Comparison of ENCODE assay signal across 1 cellular context in the genomic region with DNA sequence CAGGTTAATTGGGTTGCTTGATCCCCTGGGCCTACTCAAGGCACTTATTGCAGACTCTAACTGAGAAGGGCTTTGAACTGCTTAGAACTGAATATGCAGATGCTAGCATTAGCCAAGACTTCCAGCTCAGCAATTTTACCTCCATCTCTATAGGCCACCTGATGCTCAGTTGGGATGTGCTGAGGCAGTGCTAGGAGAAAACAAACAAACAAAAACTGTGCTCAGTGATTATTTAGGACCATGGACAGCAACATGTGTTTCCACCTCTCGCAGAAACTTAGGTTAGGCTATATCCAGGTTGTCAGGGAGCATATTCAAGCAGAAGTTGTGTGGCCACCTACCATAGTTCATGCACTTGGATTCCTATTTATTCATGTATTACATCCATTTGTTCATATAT.
TF ChIP-seq lines count a peak whose summit lies in the region.

No MANE protein-coding gene starts in this region.

TF ChIP-seq in SK-N-SH treated with all-trans-retinoic acid at 6 μM for 48 hours, 23 proteins besides CTCF, POLR2A, EP300 and RAD21 (continued from another document):
- TF ChIP-seq TCF4 (CRISPR knock-in tag; IDR thresholded peaks at IDR 0.05; ENCODE audit: borderline replicate concordance), result no peak
- TF ChIP-seq BACH2 (CRISPR knock-in tag; IDR thresholded peaks at IDR 0.05; ENCODE audit: borderline replicate concordance), result no peak
- TF ChIP-seq, protein P1, sequence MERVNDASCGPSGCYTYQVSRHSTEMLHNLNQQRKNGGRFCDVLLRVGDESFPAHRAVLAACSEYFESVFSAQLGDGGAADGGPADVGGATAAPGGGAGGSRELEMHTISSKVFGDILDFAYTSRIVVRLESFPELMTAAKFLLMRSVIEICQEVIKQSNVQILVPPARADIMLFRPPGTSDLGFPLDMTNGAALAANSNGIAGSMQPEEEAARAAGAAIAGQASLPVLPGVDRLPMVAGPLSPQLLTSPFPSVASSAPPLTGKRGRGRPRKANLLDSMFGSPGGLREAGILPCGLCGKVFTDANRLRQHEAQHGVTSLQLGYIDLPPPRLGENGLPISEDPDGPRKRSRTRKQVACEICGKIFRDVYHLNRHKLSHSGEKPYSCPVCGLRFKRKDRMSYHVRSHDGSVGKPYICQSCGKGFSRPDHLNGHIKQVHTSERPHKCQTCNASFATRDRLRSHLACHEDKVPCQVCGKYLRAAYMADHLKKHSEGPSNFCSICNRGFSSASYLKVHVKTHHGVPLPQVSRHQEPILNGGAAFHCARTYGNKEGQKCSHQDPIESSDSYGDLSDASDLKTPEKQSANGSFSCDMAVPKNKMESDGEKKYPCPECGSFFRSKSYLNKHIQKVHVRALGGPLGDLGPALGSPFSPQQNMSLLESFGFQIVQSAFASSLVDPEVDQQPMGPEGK (CRISPR knock-in tag; IDR thresholded peaks at IDR 0.05; ENCODE audit: borderline replicate concordance), result no peak
- no peak for TF ChIP-seq ZNF70 (CRISPR knock-in tag; IDR thresholded peaks at IDR 0.05)
- TF ChIP-seq GLIS3 (CRISPR knock-in tag; IDR thresholded peaks at IDR 0.05), result no peak
- TF ChIP-seq, protein P2, sequence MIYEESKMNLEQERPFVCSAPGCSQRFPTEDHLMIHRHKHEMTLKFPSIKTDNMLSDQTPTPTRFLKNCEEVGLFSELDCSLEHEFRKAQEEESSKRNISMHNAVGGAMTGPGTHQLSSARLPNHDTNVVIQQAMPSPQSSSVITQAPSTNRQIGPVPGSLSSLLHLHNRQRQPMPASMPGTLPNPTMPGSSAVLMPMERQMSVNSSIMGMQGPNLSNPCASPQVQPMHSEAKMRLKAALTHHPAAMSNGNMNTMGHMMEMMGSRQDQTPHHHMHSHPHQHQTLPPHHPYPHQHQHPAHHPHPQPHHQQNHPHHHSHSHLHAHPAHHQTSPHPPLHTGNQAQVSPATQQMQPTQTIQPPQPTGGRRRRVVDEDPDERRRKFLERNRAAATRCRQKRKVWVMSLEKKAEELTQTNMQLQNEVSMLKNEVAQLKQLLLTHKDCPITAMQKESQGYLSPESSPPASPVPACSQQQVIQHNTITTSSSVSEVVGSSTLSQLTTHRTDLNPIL (CRISPR knock-in tag; IDR thresholded peaks at IDR 0.05; ENCODE audit: low read depth), result no peak
- TF ChIP-seq PPARA (CRISPR knock-in tag; IDR thresholded peaks at IDR 0.05; ENCODE audit: borderline replicate concordance), result no peak
- no peak for TF ChIP-seq ESRRG (CRISPR knock-in tag; IDR thresholded peaks at IDR 0.05)
- no peak for TF ChIP-seq ARNTL (CRISPR knock-in tag; IDR thresholded peaks at IDR 0.05; ENCODE audit: borderline replicate concordance, low read depth)
- TF ChIP-seq CSDC2 (CRISPR knock-in tag; IDR thresholded peaks at IDR 0.05), result no peak
- no peak for TF ChIP-seq ZNF565 (CRISPR knock-in tag; conservative IDR thresholded peaks at IDR 0.05; ENCODE audit: low read depth)
- TF ChIP-seq ZNF8 (CRISPR knock-in tag; IDR thresholded peaks at IDR 0.05), result no peak
- TF ChIP-seq ISL1 (CRISPR knock-in tag; IDR thresholded peaks at IDR 0.05), result no peak
- TF ChIP-seq RARB (CRISPR knock-in tag; IDR thresholded peaks at IDR 0.05), result no peak
- TF ChIP-seq, protein P3, sequence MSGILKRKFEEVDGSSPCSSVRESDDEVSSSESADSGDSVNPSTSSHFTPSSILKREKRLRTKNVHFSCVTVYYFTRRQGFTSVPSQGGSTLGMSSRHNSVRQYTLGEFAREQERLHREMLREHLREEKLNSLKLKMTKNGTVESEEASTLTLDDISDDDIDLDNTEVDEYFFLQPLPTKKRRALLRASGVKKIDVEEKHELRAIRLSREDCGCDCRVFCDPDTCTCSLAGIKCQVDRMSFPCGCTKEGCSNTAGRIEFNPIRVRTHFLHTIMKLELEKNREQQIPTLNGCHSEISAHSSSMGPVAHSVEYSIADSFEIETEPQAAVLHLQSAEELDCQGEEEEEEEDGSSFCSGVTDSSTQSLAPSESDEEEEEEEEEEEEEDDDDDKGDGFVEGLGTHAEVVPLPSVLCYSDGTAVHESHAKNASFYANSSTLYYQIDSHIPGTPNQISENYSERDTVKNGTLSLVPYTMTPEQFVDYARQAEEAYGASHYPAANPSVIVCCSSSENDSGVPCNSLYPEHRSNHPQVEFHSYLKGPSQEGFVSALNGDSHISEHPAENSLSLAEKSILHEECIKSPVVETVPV (CRISPR knock-in tag; IDR thresholded peaks at IDR 0.05), result no peak
